Comparison of ENCODE assay signal across 8 cellular contexts in the genomic region with DNA sequence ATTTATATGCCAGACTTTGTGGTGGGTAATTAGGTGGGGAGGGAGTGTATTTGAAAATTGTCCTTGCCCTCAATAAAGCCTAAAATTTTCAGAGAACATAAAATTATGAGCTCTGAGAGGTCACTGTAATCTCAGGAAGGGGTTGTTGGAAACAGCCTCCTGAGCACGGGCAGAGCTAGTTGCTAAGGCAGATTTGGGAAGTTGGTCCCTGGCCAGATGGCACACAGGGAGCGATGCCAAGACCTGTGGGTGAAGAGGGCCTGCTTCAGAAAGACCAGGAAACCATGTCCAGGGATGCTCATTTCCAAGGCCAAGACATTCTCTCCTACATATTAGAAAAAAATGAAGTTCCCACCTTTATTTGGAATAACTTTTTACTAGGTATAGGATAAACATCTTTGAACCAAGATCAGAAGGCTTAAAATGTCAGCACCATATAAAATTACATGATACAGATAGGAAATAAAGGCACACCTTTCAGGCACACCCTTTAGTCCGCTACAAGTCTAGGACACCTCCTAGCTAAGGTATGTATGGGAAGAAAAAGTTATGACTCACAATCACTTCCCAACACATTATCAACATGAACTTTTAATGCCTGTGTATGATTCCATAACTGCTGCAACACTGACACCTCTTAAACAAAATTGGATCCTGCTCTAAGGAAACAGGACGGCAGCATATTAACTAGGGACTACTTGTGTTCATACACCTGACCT. TPM values are rescaled to one million over a fixed set of nuclear protein-coding genes. Genes with fewer than 3 reads are reported as not detected.
DNase-seq lines count a peak whose midpoint lies in the region; ATAC-seq and TF ChIP-seq lines count a peak whose summit lies in the region.

No MANE protein-coding gene starts in this region.

- peaks cover 28% of the 10 kb centered on the region for H3K27me3 Mint-ChIP-seq in endodermal cell (ENCODE audit: insufficient read depth)

- H4K20me1 ChIP-seq in KMS-11 (ENCODE audit: insufficient read depth) = no peaks in the 10 kb centered on the region; the same call in 1 of the 2 replicates

- H3K4me3 Mint-ChIP-seq in endodermal cell = no peak overlapping the region

- in situ Hi-C loops in T47D (cut with HindIII; ENCODE audit: low pct_unique_long_range_greater_than_20kb, low sequenced_read_pairs) = no loop called here

- H3K36me3 ChIP-seq in ACC112 (ENCODE audit: insufficient read depth, low read length) (no peaks in the 10 kb centered on the region), KMS-11 (ENCODE audit: insufficient read depth) (no peaks in the 10 kb centered on the region), endodermal cell (ENCODE audit: control insufficient read depth, insufficient read depth, low read length) (no peaks in the 10 kb centered on the region)

- H3K9ac ChIP-seq in KMS-11 (peak overlapping the region; percentile 75; the same call in 1 of the 2 replicates), endodermal cell (ENCODE audit: extremely low read depth, low read length, poor library complexity, severe bottlenecking) (no peak overlapping the region)

- H3K36me3 Mint-ChIP-seq in endodermal cell (ENCODE audit: low read depth) = no peaks in the 10 kb centered on the region

- WGBS in endodermal cell (ENCODE audit: insufficient coverage in 1 of 2, insufficient read length in 1 of 2), 2 experiments = 92 to 93% methylated on average over 2 to 3 of the region's 4 CpGs

- H3K27ac ChIP-seq in ACC112 (ENCODE audit: low read depth, low read length) (peak overlapping the region; percentile 74), KMS-11 (no peak overlapping the region), endodermal cell (ENCODE audit: low read depth, low read length) (no peak overlapping the region)

- no peaks in the 10 kb centered on the region for H3K9me3 ChIP-seq in endodermal cell (ENCODE audit: control insufficient read depth, low read length)

- H3K4me2 ChIP-seq in KMS-11 = peak overlapping the region; percentile 75

- H3K4me3 ChIP-seq in ACC112 (ENCODE audit: low read depth, low read length) (peak overlapping the region; percentile 99; the same call in 1 of the 2 replicates), KMS-11 (IDR thresholded peaks at IDR 0.05; ENCODE audit: insufficient read depth, low read depth, low read length) (no peak overlapping the region), endodermal cell (ENCODE audit: low read length) (no peak overlapping the region)

- H3K4me1 ChIP-seq in ACC112 (ENCODE audit: control insufficient read depth, insufficient read depth, low read length, unreplicated experiment) = peaks cover 18% of the 10 kb centered on the region
- H3K4me1 ChIP-seq in KMS-11 (ENCODE audit: low read depth, poor library complexity, severe bottlenecking) = peaks cover 22% of the 10 kb centered on the region
- no peaks in the 10 kb centered on the region for H3K4me1 ChIP-seq in endodermal cell (ENCODE audit: control insufficient read depth, insufficient read depth, low read length)

- no peak for TF ChIP-seq CTCF in KMS-11 (conservative IDR thresholded peaks at IDR 0.05; ENCODE audit: low read depth, low read length)
- TF ChIP-seq CTCF in endodermal cell (conservative IDR thresholded peaks at IDR 0.05) = no peak

- no peak overlapping the region for H3K27ac Mint-ChIP-seq in endodermal cell

- H3K27me3 ChIP-seq in ACC112 (ENCODE audit: insufficient read depth, low read length) (no peaks in the 10 kb centered on the region), KMS-11 (ENCODE audit: insufficient read depth, low read depth) (no peaks in the 10 kb centered on the region), endodermal cell (ENCODE audit: control insufficient read depth, insufficient read depth, low read length, poor library complexity, severe bottlenecking) (peaks cover 19% of the 10 kb centered on the region)

- H3K79me2 ChIP-seq in ACC112 (ENCODE audit: control insufficient read depth, insufficient read depth, low read length, unreplicated experiment) (peaks cover 20% of the 10 kb centered on the region), KMS-11 (ENCODE audit: insufficient read depth, low read depth) (peaks cover 7% of the 10 kb centered on the region)

- H3K9me3 Mint-ChIP-seq in endodermal cell = no peaks in the 10 kb centered on the region

- H2AFZ ChIP-seq in ACC112 (ENCODE audit: low read length, unreplicated experiment) (no peak overlapping the region), KMS-11 (ENCODE audit: low read depth) (peak overlapping the region; percentile 94; the same call in 1 of the 2 replicates)

- no peak for ATAC-seq in HG03432 (IDR thresholded peaks at IDR 0.05; ENCODE audit: unreplicated experiment)

- peak; percentile 18 to 50 for DNase-seq in T47D (ENCODE audit: low read depth in 1 of 2, low spot score in 1 of 2)
- DNase-seq in myocyte (ENCODE audit: low read depth) = peak; percentile 81
- DNase-seq in endodermal cell = no peak
- DNase-seq in AG20443 (ENCODE audit: low spot score) = no peak
- no peak for DNase-seq in activated gamma-delta T cell treated with Interleukin-2 at 50 U/mL for 16 hours

- peaks cover 9% of the 10 kb centered on the region for H3K4me1 Mint-ChIP-seq in endodermal cell

RNA-seq across cellular contexts. Expression of gene PPP3CA, which starts 2.2 kb away (rescaled TPM):
- total RNA-seq in myocyte (33.9 and 34.7 TPM in 2 replicates), endodermal cell (10 to 100 TPM; 36.6 to 39.2 TPM)
- 27.7 TPM for polyA plus RNA-seq in myocyte (2012)
- polyA plus RNA-seq in endodermal cell (2013, experiment 1 of 2) = 20.9 TPM
- 20.5 TPM for polyA plus RNA-seq in endodermal cell (2013, experiment 2 of 2)

Comparison
In these comparisons a context has a peak if more than half of its experiments do, and no peak if none do; other contexts are left out.
1. DNase-seq: peak in T47D (2 of 2) and myocyte (single experiment); none in endodermal cell (single experiment), AG20443 (single experiment) and activated gamma-delta T cell treated with Interleukin-2 at 50 U/mL for 16 hours (single experiment).